ENCODE assay signal across 8 cellular contexts in genomic region chr21:45554477-45555175, GRCh38. TPM values are rescaled to one million over a fixed set of nuclear protein-coding genes. Genes with fewer than 3 reads are reported as not detected.
DNase-seq lines count a peak whose midpoint lies in the region; ATAC-seq, FAIRE-seq and TF ChIP-seq lines count a peak whose summit lies in the region.

No MANE protein-coding gene starts in this region.

- peak; percentile 48 for ATAC-seq in GM19023 (IDR thresholded peaks at IDR 0.05; ENCODE audit: unreplicated experiment)

- H3K27ac ChIP-seq in AG04450 (ENCODE audit: low read depth, low read length), result peak overlapping the region; percentile 68
- peak overlapping the region; percentile 8; the same call in 1 of the 2 replicates for H3K27ac ChIP-seq in SJSA1
- peak overlapping the region; percentile 86 for H3K27ac ChIP-seq in neutrophil
- H3K27ac ChIP-seq in substantia nigra (ENCODE audit: low read depth, low read length, poor library complexity, severe bottlenecking), result peak overlapping the region; percentile 85

- TF ChIP-seq CTCF in AG04450 (IDR thresholded peaks at IDR 0.05; ENCODE audit: low read depth, low read length), result peak; percentile 69
- TF ChIP-seq CTCF in neutrophil (IDR thresholded peaks at IDR 0.05), result peak; percentile 97

- H3K27me3 Mint-ChIP-seq in IgD-negative memory B cell, result no peaks in the 10 kb centered on the region

- H3K9me3 ChIP-seq in AG04450 (ENCODE audit: control insufficient read depth, insufficient read depth, low read length), result no peaks in the 10 kb centered on the region; the same call in 1 of the 2 replicates
- no peaks in the 10 kb centered on the region for H3K9me3 ChIP-seq in SJSA1 (replicated peaks)
- H3K9me3 ChIP-seq in neutrophil, result no peaks in the 10 kb centered on the region

- H3K36me3 Mint-ChIP-seq in IgD-negative memory B cell, result no peaks in the 10 kb centered on the region

- H3K4me1 ChIP-seq in SJSA1 (replicated peaks) (peaks cover 32% of the 10 kb centered on the region), neutrophil (ENCODE audit: control insufficient read depth in 1 of 2, insufficient read depth in 1 of 2, low read depth in 1 of 2, low read length in 1 of 2) (peaks cover 42 to 49% of the 10 kb centered on the region in 2 experiments)

- FAIRE-seq in frontal cortex (lab: Jason Lieb, UNC), result no peak

- no peaks in the 10 kb centered on the region for H3K9me3 Mint-ChIP-seq in IgD-negative memory B cell

- DNase-seq in AG04450 (ENCODE audit: low read depth, low spot score) (no peak), SJSA1 (ENCODE audit: low read depth in 1 of 2, low spot score in 2 of 2) (peak; percentile 77 to 78), frontal cortex (ENCODE audit: low spot score in 2 of 2) (peak; percentile 89 to 92), substantia nigra (lab: John Stamatoyannopoulos, UW) (peak in 43 of 49 donors; percentile 34 to 90 (median 79))
- peak; percentile 71 to 95 (median 90) for DNase-seq in activated naive CD4-positive, alpha-beta T cell (lab: John Stamatoyannopoulos, UW)

- peaks cover 22 to 26% (median 24%) of the 10 kb centered on the region in 3 donors for H3K4me1 Mint-ChIP-seq in IgD-negative memory B cell

- CTCF ChIA-PET in AG04450 (lab: Charles Lee), result no interaction called here

- POLR2A ChIA-PET in AG04450 (lab: Yijun Ruan, JAX), result interaction anchor here (0.6 to 0.7 kb wide), 2 partner anchors 8 to 24 kb away, joined by 3 to 4 read pairs; no protein-coding TSS in a partner anchor

- H3K4me3 Mint-ChIP-seq in IgD-negative memory B cell, result peak overlapping the region; percentile 88 to 96 (median 94)

- H3K27me3 ChIP-seq in AG04450 (ENCODE audit: control insufficient read depth, insufficient read depth, low read length), result peaks cover 5% of the 10 kb centered on the region
- no peaks in the 10 kb centered on the region for H3K27me3 ChIP-seq in SJSA1 (replicated peaks)
- H3K27me3 ChIP-seq in neutrophil, result no peaks in the 10 kb centered on the region

- peak overlapping the region; percentile 69 to 92 (median 84) for H3K27ac Mint-ChIP-seq in IgD-negative memory B cell

- H3K36me3 ChIP-seq in SJSA1 (peaks cover 22% of the 10 kb centered on the region), neutrophil (no peaks in the 10 kb centered on the region)

- H3K4me3 ChIP-seq in AG04450 (ENCODE audit: low read depth, low read length), result peak overlapping the region; percentile 71
- H3K4me3 ChIP-seq in SJSA1, result peak overlapping the region; percentile 48
- peak overlapping the region; percentile 61 to 96 for H3K4me3 ChIP-seq in neutrophil (ENCODE audit: low read depth in 1 of 2, low read length in 1 of 2)

RNA-seq across cellular contexts. Expression of gene SLC19A1, which starts 12.4 kb away (rescaled TPM):
- 4.4 and 7.5 TPM in 2 replicates for polyA plus RNA-seq in AG04450 (2011; rRNA removed)
- polyA minus RNA-seq in AG04450 (2011; rRNA and poly(A)+ RNA removed), result 4.2 and 4.3 TPM in 2 replicates
- 15.2 TPM for polyA plus RNA-seq in IgD-negative memory B cell
- total RNA-seq in SJSA1 (2014; rRNA removed; shearing (Covaris generic)), result 12.7 and 18.0 TPM in 2 replicates
- total RNA-seq in frontal cortex, result 9.0 TPM

Comparison
In these comparisons a context has a peak if more than half of its experiments do, and no peak if none do; other contexts are left out.
1. H3K27ac ChIP-seq: peak in every context shown above with its lines; median percentile 86 in neutrophil; 85 in substantia nigra; 68 in AG04450; 8 in SJSA1.